ENCODE assay signal across 9 cellular contexts in genomic region chr1:175000697-175001187, GRCh38. TPM values are rescaled to one million over a fixed set of nuclear protein-coding genes. Genes with fewer than 3 reads are reported as not detected.
A peak's percentile ranks its signal among the peaks of the same experiment; 100 is the strongest.
DNase-seq lines count a peak whose midpoint lies in the region; ATAC-seq, FAIRE-seq and TF ChIP-seq lines count a peak whose summit lies in the region.
"Had no signal": no experiment of that assay in that cellular context is flagged by ENCODE, and none has a peak within 500 bp of the region (broad histone marks: within the 10 kb centered on the region; RNA-seq: fewer than 3 reads in every experiment).

No MANE protein-coding gene starts in this region.

- H3K4me3 ChIP-seq in SJCRH30 (peak overlapping the region; percentile 79), fibroblast of villous mesenchyme (ENCODE audit: low read depth, low read length) (peak overlapping the region; percentile 96), skeletal muscle cell (ENCODE audit: low read depth, low read length) (peak overlapping the region; percentile 95)

- H3K27me3 ChIP-seq in SJCRH30, result no peaks in the 10 kb centered on the region

- no peaks in the 10 kb centered on the region for H3K9me3 ChIP-seq in SJCRH30 (replicated peaks)

- peaks cover 11% of the 10 kb centered on the region for H3K36me3 ChIP-seq in SJCRH30

- peaks cover 4% of the 10 kb centered on the region; the same call in 1 of the 2 replicates for H3K4me1 ChIP-seq in SJCRH30

- no peak for TF ChIP-seq CTCF in fibroblast of villous mesenchyme (IDR thresholded peaks at IDR 0.05; ENCODE audit: insufficient read depth, low read depth, low read length)

- ATAC-seq in HG03139 (IDR thresholded peaks at IDR 0.05; ENCODE audit: unreplicated experiment) (no peak), HG03025 (IDR thresholded peaks at IDR 0.05; ENCODE audit: low FRiP score, unreplicated experiment) (no peak)
- no peak for ATAC-seq in activated CD4-positive, CD25-positive, alpha-beta regulatory T cell treated with anti-CD3 and anti-CD28 coated beads, Interleukin-2, amount 50 U/mL, for 24 hours

- peak; percentile 86 for FAIRE-seq in GM19239 (lab: Jason Lieb, UNC)
- FAIRE-seq: colon had no signal

- DNase-seq in GM19239 (ENCODE audit: insufficient read length, low spot score) (no peak), SJCRH30 (no peak), fibroblast of villous mesenchyme (ENCODE audit: low read depth) (no peak), skeletal muscle cell (ENCODE audit: low read depth) (no peak), hippocampal formation (lab: John Stamatoyannopoulos, UW) (no peak)

- peak overlapping the region; percentile 99 for H3K27ac ChIP-seq in SJCRH30

RNA-seq across cellular contexts. Expression of gene CACYBP, which starts 1.0 kb away (rescaled TPM):
- total RNA-seq in SJCRH30 (2014; rRNA removed; shearing (Covaris generic)), result 439 and 441 TPM in 2 replicates
- total RNA-seq in fibroblast of villous mesenchyme, result 222 and 281 TPM in 2 replicates

RNA-seq across cellular contexts. Expression of gene MRPS14, which starts 22.5 kb away (rescaled TPM):
- total RNA-seq in SJCRH30 (2014; rRNA removed; shearing (Covaris generic)), result 31.6 and 34.0 TPM in 2 replicates
- 22.2 and 25.9 TPM in 2 replicates for total RNA-seq in fibroblast of villous mesenchyme
